Comparison of ENCODE assay signal across 3 cellular contexts in the genomic region with DNA sequence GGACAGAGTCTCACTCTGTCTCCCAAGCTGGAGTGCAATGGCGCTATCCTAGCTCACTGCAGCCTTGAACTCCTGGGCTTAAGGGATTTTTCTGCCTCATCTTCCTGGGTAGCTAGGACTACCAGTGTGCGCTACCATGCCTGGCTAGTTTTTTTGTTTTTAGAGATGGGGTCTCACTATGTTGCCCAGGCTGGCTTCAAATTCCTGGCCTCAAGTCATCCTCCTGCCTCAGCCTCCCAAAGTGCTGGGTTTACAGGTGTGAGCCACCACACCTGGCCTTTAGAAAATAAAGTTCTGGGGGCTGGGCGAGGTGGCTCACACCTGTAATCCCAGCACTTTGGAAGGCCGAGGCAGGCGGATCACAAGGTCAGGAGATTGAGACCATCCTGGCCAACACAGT. TPM values are rescaled to one million over a fixed set of nuclear protein-coding genes. Genes with fewer than 3 reads are reported as not detected.
DNase-seq lines count a peak whose midpoint lies in the region; ATAC-seq, FAIRE-seq and TF ChIP-seq lines count a peak whose summit lies in the region.
"Not testable (repeated sequence)": the region's sequence is repeated elsewhere in the genome, so short reads cannot be mapped to it uniquely, and the experiment has no call there.

No MANE protein-coding gene starts in this region.

- H3K79me2 ChIP-seq in K562 (ENCODE audit: control insufficient read depth, insufficient read depth, low read length): not testable (repeated sequence)

- not testable (repeated sequence) for H3K4me3 ChIP-seq in HEK293 (ENCODE audit: low read depth, low read length); K562

- not testable (repeated sequence) for TF ChIP-seq RAD21 in K562 (CRISPR knock-in tag; conservative IDR thresholded peaks at IDR 0.05 in 1 of 2, IDR thresholded peaks at IDR 0.05 in 1 of 2)

- in situ Hi-C loops in K562 (cut with MboI): not testable (repeated sequence)

- WGBS in K562 (ENCODE audit: insufficient coverage, low coverage, missing lambda C conversion rate): 89% methylated on average over 5 of the region's 5 CpGs

- not testable (repeated sequence) for H3K27ac ChIP-seq in HEK293 (ENCODE audit: extremely low read depth, low read depth, low read length); K562 (ENCODE audit: extremely low read depth, low read depth, low read length)

- TF ChIP-seq EP300 in K562 (IDR thresholded peaks at IDR 0.05; ENCODE audit: low read length): not testable (repeated sequence)

- H3K27ac Mint-ChIP-seq in WTC11: not testable (repeated sequence)

- not testable (repeated sequence) for H3K27me3 ChIP-seq in K562 (ENCODE audit: control insufficient read depth in 2 of 2, insufficient read depth in 2 of 2, low read length in 2 of 2)

- H3K4me3 Mint-ChIP-seq in WTC11: not testable (repeated sequence)

- BruUV-seq in K562 (replicated peaks; lab: Mats Ljungman, UMichigan): not testable (repeated sequence)

- H3K9me3 Mint-ChIP-seq in WTC11: not testable (repeated sequence)

- not testable (repeated sequence) for TF ChIP-seq CTCF in HEK293 (tag by site-specific recombination; IDR thresholded peaks at IDR 0.05); WTC11 (IDR thresholded peaks at IDR 0.05); K562 (IDR thresholded peaks at IDR 0.05 in 2 of 3, conservative IDR thresholded peaks at IDR 0.05 in 1 of 3; ENCODE audit: insufficient read depth in 2 of 3, low read depth in 1 of 3, low read length in 3 of 3)

- H2AFZ ChIP-seq in K562 (ENCODE audit: low read depth, low read length): not testable (repeated sequence)

- not testable (repeated sequence) for H3K4me1 Mint-ChIP-seq in WTC11

- TF ChIP-seq POLR2A in K562 (conservative IDR thresholded peaks at IDR 0.05): not testable (repeated sequence)

- H4K20me1 ChIP-seq in K562 (replicated peaks; ENCODE audit: control insufficient read depth, insufficient read depth, low read length): not testable (repeated sequence)

- not testable (repeated sequence) for H3K9me1 ChIP-seq in K562 (ENCODE audit: control insufficient read depth, insufficient read depth, low read length)

- H3K36me3 Mint-ChIP-seq in WTC11: not testable (repeated sequence)

- H3K27me3 Mint-ChIP-seq in WTC11 (ENCODE audit: low read depth): not testable (repeated sequence)

- H3K9ac ChIP-seq in K562 (ENCODE audit: insufficient read depth in 1 of 2, low read depth in 2 of 2, low read length in 2 of 2): not testable (repeated sequence)

- peaks cover 12 to 23% of the 10 kb centered on the region in 2 experiments for H3K36me3 ChIP-seq in HEK293 (ENCODE audit: control insufficient read depth in 2 of 2, insufficient read depth in 1 of 2, low read length in 2 of 2)
- H3K36me3 ChIP-seq in K562 (ENCODE audit: control insufficient read depth, insufficient read depth, low read length): not testable (repeated sequence)

- intact Hi-C loops in K562 (cut with micrococcal nuclease): not testable (repeated sequence)

- ATAC-seq in WTC11, K562: not testable (repeated sequence)

- not testable (repeated sequence) for H3K9me3 ChIP-seq in HEK293 (ENCODE audit: control insufficient read depth, insufficient read depth, low read depth, low read length); K562 (replicated peaks; ENCODE audit: control insufficient read depth, insufficient read depth, low read depth, low read length)

- FAIRE-seq in K562 (lab: Jason Lieb, UNC): not testable (repeated sequence)

- CTCF ChIA-PET in HEK293 (lab: Yijun Ruan, JAX); K562 (lab: Yijun Ruan, JAX; ENCODE audit: low intra/inter-chr PET ratio): not testable (repeated sequence)
- CTCF ChIA-PET in WTC11 (lab: Charles Lee): interaction anchor here (3.6 kb wide), 1 partner anchor 10 kb away, joined by 15 read pairs; no protein-coding TSS in a partner anchor

- H3K4me2 ChIP-seq in K562 (ENCODE audit: insufficient read depth, low read length): not testable (repeated sequence)

- POLR2A ChIA-PET in HEK293 (lab: Yijun Ruan, JAX) (interaction anchor here (1.2 kb wide), 1 partner anchor 45 kb away, joined by 3 read pairs; no protein-coding TSS in a partner anchor), K562 (lab: Yijun Ruan, JAX) (interaction anchor here (1.3 kb wide), 1 partner anchor 27 kb away, joined by 3 read pairs; no protein-coding TSS in a partner anchor)
- POLR2A ChIA-PET in WTC11 (lab: Charles Lee): not testable (repeated sequence)

- not testable (repeated sequence) for H3K4me1 ChIP-seq in HEK293 (ENCODE audit: control insufficient read depth, insufficient read depth, low read length); K562 (replicated peaks in 1 of 2; ENCODE audit: control insufficient read depth in 2 of 2, insufficient read depth in 2 of 2, low read length in 2 of 2)

- not testable (repeated sequence) for DNase-seq in WTC11 (ENCODE audit: low spot score); K562 (ENCODE audit: extremely low read depth in 1 of 4, low spot score in 3 of 4)

RNA-seq across cellular contexts. Expression of a gene that starts 20.3 kb away (rescaled TPM):
- 83.4 to 91.8 TPM (median 88.4 TPM) in 3 replicates for total RNA-seq in WTC11 (2021)
- 3.2 and 10.4 TPM in 2 replicates for total RNA-seq in K562 (2011; cell fraction: chromatin; rRNA removed; ENCODE audit: low replicate concordance)
- total RNA-seq in K562 (2011; cell fraction: nucleolus; rRNA removed): 9.2 and 10.3 TPM in 2 replicates
- total RNA-seq in K562 (2011; cell fraction: nucleoplasm; rRNA removed): 4.0 and 4.8 TPM in 2 replicates
- 7.6 and 8.7 TPM in 2 replicates for total RNA-seq in K562 (2014; rRNA removed)
- 0.70 and 0.76 TPM in 2 replicates for total RNA-seq in K562 (2014; rRNA removed; fragmentation: Illumina TruSeq; extraction: Trizol)
- 2.1 and 2.7 TPM in 2 replicates for total RNA-seq in K562 (2015; rRNA removed; fragmentation: Illumina TruSeq; extraction: Trizol)
- 8.7 and 11.2 TPM in 2 replicates for total RNA-seq in K562 (2021)
- 5.6 and 5.8 TPM in 2 replicates for polyA plus RNA-seq in K562 (2011; rRNA removed)
- 4.3 and 9.2 TPM in 2 replicates for polyA plus RNA-seq in K562 (2011; cell fraction: cytosol; rRNA removed)
- 13.6 and 28.0 TPM in 2 replicates for polyA plus RNA-seq in K562 (2011; cell fraction: nucleus; rRNA removed)
- polyA plus RNA-seq in K562 (2012): 4.9 and 8.0 TPM in 2 replicates
- polyA plus RNA-seq in K562 (2014; fragmentation: Illumina TruSeq; extraction: Trizol): 2.8 and 4.9 TPM in 2 replicates
- polyA plus RNA-seq in K562 (2014; fragmentation: Nextera tagmentation; extraction: Ambion mirVana): under 1 TPM; 0.07 to 0.18 TPM
- polyA plus RNA-seq in K562 (2014; rRNA removed): 8.7 and 11.1 TPM in 2 replicates
- polyA minus RNA-seq in K562 (2011; rRNA and poly(A)+ RNA removed): 0.88 and 0.93 TPM in 2 replicates
- 5.2 and 7.3 TPM in 2 replicates for polyA minus RNA-seq in K562 (2011; cell fraction: cytosol; rRNA and poly(A)+ RNA removed)
- polyA minus RNA-seq in K562 (2011; cell fraction: nucleus; rRNA and poly(A)+ RNA removed): 5.6 and 7.0 TPM in 2 replicates

RNA-seq across cellular contexts. Expression of a gene that starts 21.4 kb away (rescaled TPM):
- 36.6 to 43.1 TPM (median 41.2 TPM) in 3 replicates for total RNA-seq in WTC11 (2021)
- total RNA-seq in K562 (2011; cell fraction: chromatin; rRNA removed; ENCODE audit: low replicate concordance): 114 and 163 TPM in 2 replicates
- 45.9 and 52.5 TPM in 2 replicates for total RNA-seq in K562 (2011; cell fraction: nucleolus; rRNA removed)
- 91.0 and 162 TPM in 2 replicates for total RNA-seq in K562 (2011; cell fraction: nucleoplasm; rRNA removed)
- total RNA-seq in K562 (2014; rRNA removed): 10.6 and 12.9 TPM in 2 replicates
- total RNA-seq in K562 (2014; rRNA removed; fragmentation: Illumina TruSeq; extraction: Trizol): 19.4 and 21.5 TPM in 2 replicates
- total RNA-seq in K562 (2015; rRNA removed; fragmentation: Illumina TruSeq; extraction: Trizol): 18.7 and 20.5 TPM in 2 replicates
- total RNA-seq in K562 (2021): 21.2 and 22.5 TPM in 2 replicates
- polyA plus RNA-seq in K562 (2011; rRNA removed): 33.0 and 46.3 TPM in 2 replicates
- polyA plus RNA-seq in K562 (2011; cell fraction: cytosol; rRNA removed): 24.1 and 25.3 TPM in 2 replicates
- polyA plus RNA-seq in K562 (2011; cell fraction: nucleus; rRNA removed): 88.9 and 93.8 TPM in 2 replicates
- polyA plus RNA-seq in K562 (2012): 26.8 and 31.1 TPM in 2 replicates
- 28.9 and 30.4 TPM in 2 replicates for polyA plus RNA-seq in K562 (2014; fragmentation: Illumina TruSeq; extraction: Trizol)
- polyA plus RNA-seq in K562 (2014; fragmentation: Nextera tagmentation; extraction: Ambion mirVana): 10 to 100 TPM in 1 of 2 experiments, 1 to 10 TPM in 1; 6.6 to 12.5 TPM
- 19.6 and 20.2 TPM in 2 replicates for polyA plus RNA-seq in K562 (2014; rRNA removed)
- polyA minus RNA-seq in K562 (2011; rRNA and poly(A)+ RNA removed): 36.9 and 43.2 TPM in 2 replicates
- polyA minus RNA-seq in K562 (2011; cell fraction: cytosol; rRNA and poly(A)+ RNA removed): 8.1 and 13.3 TPM in 2 replicates
- polyA minus RNA-seq in K562 (2011; cell fraction: nucleus; rRNA and poly(A)+ RNA removed): 21.5 and 34.3 TPM in 2 replicates

RNA-seq across cellular contexts. Expression of a gene that starts 53.2 kb away (rescaled TPM):
- total RNA-seq in WTC11 (2021) (63.0 to 70.9 TPM (median 63.9 TPM) in 3 replicates), K562 (2014; rRNA removed) (97.4 and 106 TPM in 2 replicates), K562 (2014; rRNA removed; fragmentation: Illumina TruSeq; extraction: Trizol) (135 and 153 TPM in 2 replicates), K562 (2015; rRNA removed; fragmentation: Illumina TruSeq; extraction: Trizol) (135 and 138 TPM in 2 replicates), K562 (2021) (104 and 118 TPM in 2 replicates)
- total RNA-seq in K562 (2011; cell fraction: chromatin; rRNA removed; ENCODE audit: low replicate concordance): 103 and 222 TPM in 2 replicates
- 69.7 and 88.4 TPM in 2 replicates for total RNA-seq in K562 (2011; cell fraction: nucleolus; rRNA removed)
- total RNA-seq in K562 (2011; cell fraction: nucleoplasm; rRNA removed): 122 and 142 TPM in 2 replicates
- polyA plus RNA-seq in K562 (2011; rRNA removed) (91.4 and 138 TPM in 2 replicates), K562 (2014; fragmentation: Illumina TruSeq; extraction: Trizol) (142 and 162 TPM in 2 replicates), K562 (2014; fragmentation: Nextera tagmentation; extraction: Ambion mirVana) (10 to 100 TPM; 15.5 to 20.5 TPM), K562 (2014; rRNA removed) (122 and 125 TPM in 2 replicates)
- 24.9 and 47.4 TPM in 2 replicates for polyA plus RNA-seq in K562 (2011; cell fraction: cytosol; rRNA removed)
- 27.4 and 34.6 TPM in 2 replicates for polyA plus RNA-seq in K562 (2011; cell fraction: nucleus; rRNA removed)
- 76.4 and 96.4 TPM in 2 replicates for polyA plus RNA-seq in K562 (2012)
- 174 and 206 TPM in 2 replicates for polyA minus RNA-seq in K562 (2011; rRNA and poly(A)+ RNA removed)
- 41.3 and 67.3 TPM in 2 replicates for polyA minus RNA-seq in K562 (2011; cell fraction: cytosol; rRNA and poly(A)+ RNA removed)
- polyA minus RNA-seq in K562 (2011; cell fraction: nucleus; rRNA and poly(A)+ RNA removed): 19.8 and 35.3 TPM in 2 replicates

RNA-seq across cellular contexts. Expression of a gene that starts 53.8 kb away (rescaled TPM):
- total RNA-seq in WTC11 (2021) (102 to 128 TPM (median 106 TPM) in 3 replicates), K562 (2014; rRNA removed) (54.0 and 65.1 TPM in 2 replicates), K562 (2014; rRNA removed; fragmentation: Illumina TruSeq; extraction: Trizol) (74.6 and 82.9 TPM in 2 replicates), K562 (2015; rRNA removed; fragmentation: Illumina TruSeq; extraction: Trizol) (80.9 and 87.6 TPM in 2 replicates), K562 (2021) (92.0 and 93.7 TPM in 2 replicates)
- total RNA-seq in K562 (2011; cell fraction: chromatin; rRNA removed; ENCODE audit: low replicate concordance): 286 and 625 TPM in 2 replicates
- 95.6 and 105 TPM in 2 replicates for total RNA-seq in K562 (2011; cell fraction: nucleolus; rRNA removed)
- total RNA-seq in K562 (2011; cell fraction: nucleoplasm; rRNA removed): 194 and 282 TPM in 2 replicates
- polyA plus RNA-seq in K562 (2011; rRNA removed) (121 and 149 TPM in 2 replicates), K562 (2014; fragmentation: Illumina TruSeq; extraction: Trizol) (128 and 133 TPM in 2 replicates), K562 (2014; fragmentation: Nextera tagmentation; extraction: Ambion mirVana) (10 to 100 TPM; 16.5 to 28.4 TPM), K562 (2014; rRNA removed) (110 and 127 TPM in 2 replicates)
- polyA plus RNA-seq in K562 (2011; cell fraction: cytosol; rRNA removed): 26.3 and 46.1 TPM in 2 replicates
- 277 and 361 TPM in 2 replicates for polyA plus RNA-seq in K562 (2011; cell fraction: nucleus; rRNA removed)
- polyA plus RNA-seq in K562 (2012): 76.8 and 90.5 TPM in 2 replicates
- polyA minus RNA-seq in K562 (2011; rRNA and poly(A)+ RNA removed): 144 and 149 TPM in 2 replicates
- polyA minus RNA-seq in K562 (2011; cell fraction: cytosol; rRNA and poly(A)+ RNA removed): 49.8 and 56.9 TPM in 2 replicates
- 82.4 and 167 TPM in 2 replicates for polyA minus RNA-seq in K562 (2011; cell fraction: nucleus; rRNA and poly(A)+ RNA removed)
